Comparison of ENCODE assay signal across 18 cellular contexts in the genomic region with DNA sequence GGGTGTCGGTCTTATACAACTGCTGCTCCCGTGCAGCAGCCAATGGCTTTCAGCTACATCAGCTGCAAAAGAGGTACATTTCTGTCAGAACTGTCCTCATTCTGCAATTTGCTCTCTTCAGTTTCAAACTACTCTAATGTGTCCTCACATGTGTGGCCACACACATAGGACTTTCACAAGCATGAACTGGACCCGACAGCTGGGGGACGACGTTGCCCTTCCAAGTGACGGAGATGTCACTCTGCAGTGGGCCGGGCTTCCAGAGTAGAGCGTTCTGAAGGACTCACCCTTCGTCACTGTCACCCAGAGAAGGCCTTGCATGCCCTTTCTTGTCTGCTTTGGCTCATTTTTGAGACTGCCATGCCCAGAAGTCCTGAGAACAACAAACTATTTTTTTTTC.
DNase-seq lines count a peak whose midpoint lies in the region; ATAC-seq, FAIRE-seq and TF ChIP-seq lines count a peak whose summit lies in the region.
"Had no signal": no experiment of that assay in that cellular context is flagged by ENCODE, and none has a peak within 500 bp of the region (broad histone marks: within the 10 kb centered on the region; RNA-seq: fewer than 3 reads in every experiment).

No MANE protein-coding gene starts in this region.

- H3K9me3 Mint-ChIP-seq in progenitor cell of endocrine pancreas (ENCODE audit: low read depth): no peaks in the 10 kb centered on the region
- peaks cover 0 to 2% of the 10 kb centered on the region in 2 donors for H3K9me3 Mint-ChIP-seq in activated T-cell treated with anti-CD3 and anti-CD28 coated beads, Interleukin-2, amount 50 U/mL, for 72 hours

- POLR2A ChIA-PET in H1 (lab: Charles Lee; ENCODE audit: partially characterized antibody): no interaction called here

- H3K36me3 ChIP-seq in H7 (replicated peaks; ENCODE audit: control insufficient read depth, insufficient read depth, low read length) (no peaks in the 10 kb centered on the region), H1 (ENCODE audit: control insufficient read depth in 2 of 4, insufficient read depth in 4 of 4, low read length in 3 of 4) (no peaks in the 10 kb centered on the region), thoracic aorta (peaks cover 3% of the 10 kb centered on the region)

- TF ChIP-seq EP300 in H1 (IDR thresholded peaks at IDR 0.05; ENCODE audit: borderline replicate concordance in 1 of 2, low read depth in 2 of 2, low read length in 2 of 2): no peak

- H2AK5ac ChIP-seq in H1 (ENCODE audit: low read depth, low read length): no peak overlapping the region

- no peak overlapping the region for H2AFZ ChIP-seq in H1 (ENCODE audit: low read length)

- no peak overlapping the region for H4K5ac ChIP-seq in H1 (ENCODE audit: insufficient read length, low read depth, low read length)

- TF ChIP-seq CTCF in H1 (IDR thresholded peaks at IDR 0.05; ENCODE audit: control extremely low read depth in 1 of 3, insufficient read depth in 1 of 3, low read depth in 1 of 3, low read length in 3 of 3): no peak
- TF ChIP-seq CTCF in progenitor cell of endocrine pancreas (IDR thresholded peaks at IDR 0.05; ENCODE audit: unreplicated experiment): no peak
- no peak for TF ChIP-seq CTCF in thoracic aorta (IDR thresholded peaks at IDR 0.05)

- no peak overlapping the region for H3K18ac ChIP-seq in H1 (ENCODE audit: extremely low read depth, low read length)

- no peaks in the 10 kb centered on the region for H3K9me3 ChIP-seq in H1 (ENCODE audit: insufficient read depth in 2 of 2, low read depth in 1 of 2, low read length in 1 of 2)
- no peaks in the 10 kb centered on the region for H3K9me3 ChIP-seq in thoracic aorta
- H3K9me3 ChIP-seq: BLaER1, Caco-2 had no signal

- H3K79me2 ChIP-seq in H1 (ENCODE audit: control insufficient read depth in 1 of 2, insufficient read depth in 2 of 2, low read length in 2 of 2): no peaks in the 10 kb centered on the region

- no peak overlapping the region for H3K4me3 ChIP-seq in H7 (ENCODE audit: insufficient read depth, low read depth, low read length)
- no peak overlapping the region for H3K4me3 ChIP-seq in H1 (ENCODE audit: extremely low read depth in 1 of 4, insufficient read depth in 2 of 4, low read depth in 3 of 4, low read length in 4 of 4)
- H3K4me3 ChIP-seq in thoracic aorta: no peak overlapping the region
- H3K4me3 ChIP-seq: BLaER1 had no signal

- H2BK20ac ChIP-seq in H1 (ENCODE audit: low read length): no peak overlapping the region

- H4K8ac ChIP-seq in H1 (ENCODE audit: extremely low read depth, insufficient read depth, low read length): no peak overlapping the region

- 91% methylated on average over 5 of the region's 9 CpGs; no CpG with 5 or more reads in 1 of the 2 experiments for WGBS in H1 (ENCODE audit: extremely low coverage in 1 of 2, insufficient coverage in 1 of 2, insufficient read length in 1 of 2, insufficient replicate concordance in 2 of 2, low coverage in 1 of 2, low lambda C conversion rate in 2 of 2, missing lambda C conversion rate in 1 of 2), 2 experiments

- H2BK12ac ChIP-seq in H1 (ENCODE audit: low read depth, low read length): peak overlapping the region; percentile 61; the same call in 1 of the 2 replicates

- no peaks in the 10 kb centered on the region for H3K79me1 ChIP-seq in H1 (ENCODE audit: low read depth, low read length)

- H3K4me1 Mint-ChIP-seq in progenitor cell of endocrine pancreas (ENCODE audit: low read depth): peaks cover 26% of the 10 kb centered on the region
- H3K4me1 Mint-ChIP-seq in activated T-cell treated with anti-CD3 and anti-CD28 coated beads, Interleukin-2, amount 50 U/mL, for 72 hours (ENCODE audit: low read depth): peaks cover 11% of the 10 kb centered on the region

- CTCF ChIA-PET in H1 (lab: Charles Lee; ENCODE audit: partially characterized antibody): interaction anchor here (1.8 to 4.4 kb wide), 3 partner anchors 11 to 19 kb away, joined by 5 to 23 read pairs (median 10); no protein-coding TSS in a partner anchor

- H3K23ac ChIP-seq in H1 (ENCODE audit: insufficient read length): no peak overlapping the region

- H2BK5ac ChIP-seq in H1 (ENCODE audit: low read depth, low read length): no peak overlapping the region

- H4K20me1 ChIP-seq in H1 (replicated peaks in 1 of 2; ENCODE audit: control insufficient read depth in 1 of 2, insufficient read depth in 2 of 2, low read length in 2 of 2): no peaks in the 10 kb centered on the region
- H4K20me1 ChIP-seq: BLaER1 had no signal

- no peak overlapping the region for H3K56ac ChIP-seq in H1 (replicated peaks; ENCODE audit: insufficient read length, low read depth, low read length)

- no peak overlapping the region for H3K4me3 Mint-ChIP-seq in progenitor cell of endocrine pancreas (ENCODE audit: low read depth)
- H3K4me3 Mint-ChIP-seq in activated T-cell treated with anti-CD3 and anti-CD28 coated beads, Interleukin-2, amount 50 U/mL, for 72 hours: no peak overlapping the region
- H3K4me3 Mint-ChIP-seq: CD8-positive, alpha-beta memory T cell had no signal

- H3K4me1 ChIP-seq in H1 (replicated peaks in 1 of 4; ENCODE audit: control insufficient read depth in 3 of 4, insufficient read depth in 4 of 4, low read length in 3 of 4) (peaks cover 8 to 31% (median 18%) of the 10 kb centered on the region in 4 experiments), thoracic aorta (ENCODE audit: control insufficient read depth in 1 of 2, low read depth in 2 of 2) (peaks cover 52 to 99% of the 10 kb centered on the region in 2 donors)

- ATAC-seq in thoracic aorta (ENCODE audit: insufficient number of reproducible peaks, low FRiP score, low read depth) (no peak), HG03565 (IDR thresholded peaks at IDR 0.05; ENCODE audit: unreplicated experiment) (no peak)
- ATAC-seq in activated T-cell treated with anti-CD3 and anti-CD28 coated beads, Interleukin-2, amount 50 U/mL, for 72 hours (replicated peaks in 1 of 2): no peak
- ATAC-seq: HCT116 had no signal

- H3K4me2 ChIP-seq in H1 (ENCODE audit: insufficient read depth in 1 of 2, low read depth in 2 of 2, low read length in 2 of 2): no peak overlapping the region
- H3K4me2 ChIP-seq: BLaER1 had no signal

- H3K14ac ChIP-seq in H1 (ENCODE audit: insufficient read length): no peak overlapping the region

- H3K27me3 ChIP-seq in H7 (ENCODE audit: control insufficient read depth, insufficient read depth, low read length) (no peaks in the 10 kb centered on the region), H1 (replicated peaks in 1 of 4; ENCODE audit: control insufficient read depth in 3 of 4, extremely low read depth in 1 of 4, insufficient read depth in 3 of 4, low read length in 3 of 4) (no peaks in the 10 kb centered on the region), thoracic aorta (replicated peaks; ENCODE audit: insufficient read depth) (no peaks in the 10 kb centered on the region)
- H3K27me3 ChIP-seq: BLaER1 had no signal

- H2BK15ac ChIP-seq in H1 (ENCODE audit: low read length): no peak overlapping the region

- H3K23me2 ChIP-seq in H1 (ENCODE audit: low read depth, low read length): no peaks in the 10 kb centered on the region; the same call in 1 of the 2 replicates

- DNase-seq in H7 (peak; percentile 8), H1 (ENCODE audit: low read depth in 1 of 2, low spot score in 2 of 2) (no peak), progenitor cell of endocrine pancreas (ENCODE audit: low spot score, unreplicated experiment) (no peak), thoracic aorta (ENCODE audit: low spot score) (no peak), NCI-H82 (lab: John Stamatoyannopoulos, UW) (no peak)
- DNase-seq in activated T-cell treated with anti-CD3 and anti-CD28 coated beads, Interleukin-2, amount 50 U/mL, for 72 hours: no peak
- DNase-seq: 8988T; AML-193; Caco-2; CD8-positive, alpha-beta memory T cell; DND-41; GDM1; IMR-90 had no signal

- H4K91ac ChIP-seq in H1 (replicated peaks; ENCODE audit: insufficient read length, low read length): no peak overlapping the region

- no peaks in the 10 kb centered on the region for H3K27me3 Mint-ChIP-seq in progenitor cell of endocrine pancreas
- peaks cover 26% of the 10 kb centered on the region for H3K27me3 Mint-ChIP-seq in activated T-cell treated with anti-CD3 and anti-CD28 coated beads, Interleukin-2, amount 50 U/mL, for 72 hours (ENCODE audit: low read depth)

- H3K36me3 Mint-ChIP-seq in progenitor cell of endocrine pancreas (ENCODE audit: insufficient read depth): no peaks in the 10 kb centered on the region
- H3K36me3 Mint-ChIP-seq in activated T-cell treated with anti-CD3 and anti-CD28 coated beads, Interleukin-2, amount 50 U/mL, for 72 hours (ENCODE audit: insufficient read depth in 2 of 2): no peaks in the 10 kb centered on the region

- H3K4ac ChIP-seq in H1 (replicated peaks; ENCODE audit: insufficient read length, low read depth, low read length): no peak overlapping the region

- TF ChIP-seq POLR2A in H1 (IDR thresholded peaks at IDR 0.05; ENCODE audit: control extremely low read depth in 1 of 2, low read depth in 2 of 2, low read length in 2 of 2): no peak

- H3K27ac ChIP-seq in H1 (ENCODE audit: low read depth, low read length) (no peak overlapping the region), thoracic aorta (peak overlapping the region; percentile 94)
- H3K27ac ChIP-seq: BLaER1 had no signal

- no peak for FAIRE-seq in H1 (lab: Jason Lieb, UNC)
- FAIRE-seq: GM12892, GM19239 had no signal

- no peak overlapping the region for H2BK120ac ChIP-seq in H1 (replicated peaks; ENCODE audit: low read depth, low read length)

- no peak for TF ChIP-seq RAD21 in H1 (IDR thresholded peaks at IDR 0.05 in 1 of 2, conservative IDR thresholded peaks at IDR 0.05 in 1 of 2; ENCODE audit: low read depth in 2 of 2, low read length in 2 of 2)

- peak overlapping the region; percentile 7 for H3K27ac Mint-ChIP-seq in progenitor cell of endocrine pancreas
- no peak overlapping the region for H3K27ac Mint-ChIP-seq in activated T-cell treated with anti-CD3 and anti-CD28 coated beads, Interleukin-2, amount 50 U/mL, for 72 hours
- H3K27ac Mint-ChIP-seq: CD8-positive, alpha-beta memory T cell had no signal

- no peak overlapping the region for H3K9ac ChIP-seq in H1 (replicated peaks in 1 of 4; ENCODE audit: extremely low read depth in 1 of 4, low read depth in 3 of 4, low read length in 3 of 4)
- H3K9ac ChIP-seq: BLaER1 had no signal

TF ChIP-seq in H1, 55 proteins besides CTCF, POLR2A, EP300 and RAD21 (continues in another document):
- no peak for TF ChIP-seq RNF2 (IDR thresholded peaks at IDR 0.05; ENCODE audit: borderline replicate concordance, low read depth, low read length, missing control alignments, poor library complexity, severe bottlenecking)
- no peak for TF ChIP-seq ATF3 (IDR thresholded peaks at IDR 0.05; ENCODE audit: insufficient read depth, low read depth, low read length)
